ENCODE assay signal across 14 cellular contexts in genomic region chr6:39824030-39824926, GRCh38. TPM values are rescaled to one million over a fixed set of nuclear protein-coding genes. Genes with fewer than 3 reads are reported as not detected.
DNase-seq lines count a peak whose midpoint lies in the region; ATAC-seq and TF ChIP-seq lines count a peak whose summit lies in the region.
"Had no signal": no experiment of that assay in that cellular context is flagged by ENCODE, and none has a peak within 500 bp of the region (broad histone marks: within the 10 kb centered on the region; RNA-seq: fewer than 3 reads in every experiment).

No MANE protein-coding gene starts in this region.

- H3K27me3 Mint-ChIP-seq in chondrocyte (ENCODE audit: low read depth) = no peaks in the 10 kb centered on the region

- H3K27me3 ChIP-seq in muscle layer of duodenum (ENCODE audit: low read depth, low read length) (no peaks in the 10 kb centered on the region), transverse colon (no peaks in the 10 kb centered on the region)

- peaks cover 6% of the 10 kb centered on the region for H3K36me3 Mint-ChIP-seq in chondrocyte (ENCODE audit: low read depth)
- H3K36me3 Mint-ChIP-seq: mesothelial cell of epicardium had no signal

- in situ Hi-C loops in transverse colon (cut with MboI; ENCODE audit: low pct_ligation_motif_present in 1 of 4, low pct_unique_long_range_greater_than_20kb in 1 of 4, low sequenced_read_pairs in 3 of 4) = no loop called here

- H3K4me3 Mint-ChIP-seq in chondrocyte (ENCODE audit: unreplicated experiment) = peak overlapping the region; percentile 47
- H3K4me3 Mint-ChIP-seq: mesothelial cell of epicardium had no signal

- peak overlapping the region; percentile 52 for H3K27ac ChIP-seq in muscle layer of duodenum (ENCODE audit: low read length)
- H3K27ac ChIP-seq in transverse colon = peak overlapping the region; percentile 74 to 83 (median 78)
- H3K27ac ChIP-seq: A549 had no signal

- DNase-seq in NCI-H2107 treated with DMSO at 0.1 percent for 48 hours (lab: John Stamatoyannopoulos, UW; ENCODE audit: unreplicated experiment) (peak; percentile 31), NCI-H2107 (lab: John Stamatoyannopoulos, UW) (no peak), chondrocyte (ENCODE audit: low spot score) (no peak), transverse colon (no peak), mesenteric fat pad (ENCODE audit: low spot score) (no peak)
- DNase-seq: COR-L47, NCI-H1105, retina, SW 1271 had no signal

- TF ChIP-seq CTCF in chondrocyte (IDR thresholded peaks at IDR 0.05) = no peak
- no peak for TF ChIP-seq CTCF in transverse colon (IDR thresholded peaks at IDR 0.05)

- no peaks in the 10 kb centered on the region for H3K9me3 Mint-ChIP-seq in chondrocyte (ENCODE audit: low read depth)
- H3K9me3 Mint-ChIP-seq: mesothelial cell of epicardium had no signal

- ATAC-seq in HG02938 (IDR thresholded peaks at IDR 0.05; ENCODE audit: unreplicated experiment) = no peak
- no peak for ATAC-seq in GM21447 (IDR thresholded peaks at IDR 0.05; ENCODE audit: unreplicated experiment)
- ATAC-seq: A549 had no signal

- intact Hi-C loops in transverse colon (cut with DNase I; ENCODE audit: low total_unique reads) = no loop called here

- TF ChIP-seq POLR2A in transverse colon (IDR thresholded peaks at IDR 0.05) = no peak

- H3K9me3 ChIP-seq in muscle layer of duodenum (ENCODE audit: control insufficient read depth in 1 of 2, low read length in 2 of 2) (no peaks in the 10 kb centered on the region), transverse colon (no peaks in the 10 kb centered on the region)
- H3K9me3 ChIP-seq: A549 had no signal

- H3K4me1 Mint-ChIP-seq in chondrocyte (ENCODE audit: low read depth) = peaks cover 71% of the 10 kb centered on the region

- H3K4me1 ChIP-seq in muscle layer of duodenum (ENCODE audit: control insufficient read depth in 1 of 2, insufficient read depth in 2 of 2, low read length in 2 of 2) (peaks cover 16 to 57% of the 10 kb centered on the region in 2 donors), transverse colon (peaks cover 0 to 44% (median 13%) of the 10 kb centered on the region in 4 donors)
- H3K4me1 ChIP-seq: A549 had no signal

- no peak for TF ChIP-seq EP300 in transverse colon (IDR thresholded peaks at IDR 0.05; ENCODE audit: low read depth)

- WGBS in transverse colon (ENCODE audit: low coverage in 1 of 2), 2 donors = 80 to 82% methylated on average over 6 to 9 of the region's 9 CpGs

- no peaks in the 10 kb centered on the region for H3K36me3 ChIP-seq in muscle layer of duodenum (ENCODE audit: control insufficient read depth in 1 of 2, insufficient read depth in 2 of 2, low read length in 2 of 2)
- H3K36me3 ChIP-seq in transverse colon = no peaks in the 10 kb centered on the region

- H3K27ac Mint-ChIP-seq in chondrocyte (ENCODE audit: unreplicated experiment) = peak overlapping the region; percentile 93
- H3K27ac Mint-ChIP-seq: mesothelial cell of epicardium had no signal

- no peak overlapping the region for H3K4me3 ChIP-seq in muscle layer of duodenum (ENCODE audit: low read depth in 1 of 2, low read length in 2 of 2)
- H3K4me3 ChIP-seq in transverse colon = no peak overlapping the region
- H3K4me3 ChIP-seq: A549 had no signal

RNA-seq across cellular contexts. Expression of gene DAAM2, which starts 32.1 kb away (rescaled TPM):
- total RNA-seq in chondrocyte (137 to 142 TPM (median 142 TPM) in 3 replicates), transverse colon (10 to 100 TPM; 15.7 to 31.6 (median 20.7) TPM), mesenteric fat pad (83.8 TPM)
